In genomic region chr7:114086906-114087651, GRCh38 we compare ENCODE assay signal across 8 cellular contexts.
DNase-seq lines count a peak whose midpoint lies in the region; ATAC-seq, FAIRE-seq and TF ChIP-seq lines count a peak whose summit lies in the region.

No MANE protein-coding gene starts in this region.

- H3K14ac ChIP-seq in IMR-90 (replicated peaks; ENCODE audit: low read depth, low read length): peak overlapping the region; percentile 1

- peak overlapping the region; percentile 80 for H2AFZ ChIP-seq in IMR-90 (replicated peaks; ENCODE audit: low read length, poor library complexity)
- peak overlapping the region; percentile 82 for H2AFZ ChIP-seq in keratinocyte (ENCODE audit: control insufficient read depth, low read length)

- H3K27me3 ChIP-seq in IMR-90 (ENCODE audit: control insufficient read depth, insufficient read depth, low read length) (peaks cover 47% of the 10 kb centered on the region), adrenal gland (peaks cover 17% of the 10 kb centered on the region), keratinocyte (ENCODE audit: control insufficient read depth, extremely low read depth, insufficient read depth, low read length) (peaks cover 35% of the 10 kb centered on the region)

- peak overlapping the region; percentile 66 for H3K4me3 ChIP-seq in IMR-90 (ENCODE audit: insufficient read depth, low read depth, low read length)
- H3K4me3 ChIP-seq in adrenal gland: peak overlapping the region in 2 of 4 donors; percentile 45 to 74
- H3K4me3 ChIP-seq in keratinocyte (ENCODE audit: control insufficient read depth in 2 of 3, extremely low read depth in 1 of 3, insufficient read depth in 2 of 3, low read depth in 1 of 3, low read length in 3 of 3): peak overlapping the region; percentile 57 to 81 (median 71)

- H3K79me1 ChIP-seq in IMR-90 (ENCODE audit: low read depth in 1 of 2, low read length in 2 of 2): no peaks in the 10 kb centered on the region

- H3K9me3 Mint-ChIP-seq in stimulated activated naive CD8-positive, alpha-beta T cell treated with anti-CD3 and anti-CD28 coated beads, Interleukin-15, Interleukin-2, amounts not matched to agents 100 ng/mL and 50 ng/mL, for 24 hours: no peaks in the 10 kb centered on the region

- H2AK9ac ChIP-seq in IMR-90 (replicated peaks; ENCODE audit: low read depth, low read length, poor library complexity): peak overlapping the region; percentile 5

- POLR2A ChIA-PET in IMR-90 (lab: Charles Lee; ENCODE audit: unreplicated experiment): no interaction called here

- CTCF ChIA-PET in IMR-90 (lab: Yijun Ruan, JAX): no interaction called here

- no peak overlapping the region for H2BK20ac ChIP-seq in IMR-90 (ENCODE audit: low read depth, low read length)

- peak overlapping the region; percentile 46; the same call in 1 of the 2 replicates for H3K23ac ChIP-seq in IMR-90 (ENCODE audit: low read depth, low read length)

- H3K27ac ChIP-seq in IMR-90 (ENCODE audit: insufficient read depth, low read length): no peak overlapping the region
- H3K27ac ChIP-seq in adrenal gland: peak overlapping the region in 2 of 5 donors; percentile 82 to 89
- H3K27ac ChIP-seq in keratinocyte (ENCODE audit: control insufficient read depth, insufficient read depth, low read length): no peak overlapping the region

- H3K36me3 ChIP-seq in IMR-90 (ENCODE audit: control insufficient read depth, insufficient read depth, low read length) (no peaks in the 10 kb centered on the region), adrenal gland (replicated peaks in 1 of 2) (no peaks in the 10 kb centered on the region), keratinocyte (ENCODE audit: control insufficient read depth in 2 of 2, extremely low read depth in 1 of 2, insufficient read depth in 2 of 2, low read length in 2 of 2) (no peaks in the 10 kb centered on the region)

- peak; percentile 26 for FAIRE-seq in keratinocyte (lab: Jason Lieb, UNC)

- no peak overlapping the region for H3K18ac ChIP-seq in IMR-90 (ENCODE audit: low read depth, low read length)

- H3K4me1 ChIP-seq in IMR-90 (ENCODE audit: control insufficient read depth, insufficient read depth, low read length): peaks cover 4% of the 10 kb centered on the region; the same call in 1 of the 2 replicates
- peaks cover 11 to 27% of the 10 kb centered on the region in 2 donors for H3K4me1 ChIP-seq in adrenal gland (replicated peaks in 1 of 2)
- peaks cover 12% of the 10 kb centered on the region for H3K4me1 ChIP-seq in keratinocyte (ENCODE audit: control insufficient read depth, extremely low read depth, insufficient read depth, low read length)

- peak overlapping the region; percentile 87 for H3K4me2 ChIP-seq in IMR-90 (ENCODE audit: low read depth, low read length)
- peak overlapping the region; percentile 85 for H3K4me2 ChIP-seq in keratinocyte (ENCODE audit: control insufficient read depth, extremely low read depth, insufficient read depth, low read depth, low read length)

- no peak overlapping the region for H3K56ac ChIP-seq in IMR-90 (ENCODE audit: extremely low read depth, insufficient read depth, low read length)

- no peaks in the 10 kb centered on the region for H4K20me1 ChIP-seq in IMR-90 (ENCODE audit: insufficient read depth, low read length)
- no peaks in the 10 kb centered on the region for H4K20me1 ChIP-seq in keratinocyte (ENCODE audit: control insufficient read depth, extremely low read depth, insufficient read depth, low read length)

- H3K36me3 Mint-ChIP-seq in stimulated activated naive CD8-positive, alpha-beta T cell treated with anti-CD3 and anti-CD28 coated beads, Interleukin-15, Interleukin-2, amounts not matched to agents 100 ng/mL and 50 ng/mL, for 24 hours (ENCODE audit: low read depth): no peaks in the 10 kb centered on the region

- no peak overlapping the region for H2BK120ac ChIP-seq in IMR-90 (ENCODE audit: low read depth, low read length)

- TF ChIP-seq POLR2A in IMR-90 (IDR thresholded peaks at IDR 0.05; ENCODE audit: low read depth, low read length): no peak
- TF ChIP-seq POLR2A in adrenal gland (IDR thresholded peaks at IDR 0.05): peak in 1 of 2 donors; percentile 29

- BruUV-seq in IMR-90 (replicated peaks; lab: Mats Ljungman, UMichigan): no TSS peak

- no peaks in the 10 kb centered on the region for H3K79me2 ChIP-seq in keratinocyte (ENCODE audit: control insufficient read depth, insufficient read depth, low read length)

- H3K4me3 Mint-ChIP-seq in stimulated activated naive CD8-positive, alpha-beta T cell treated with anti-CD3 and anti-CD28 coated beads, Interleukin-15, Interleukin-2, amounts not matched to agents 100 ng/mL and 50 ng/mL, for 24 hours: peak overlapping the region; percentile 81

- no peak overlapping the region for H2AK5ac ChIP-seq in IMR-90 (ENCODE audit: low read depth, low read length)

- TF ChIP-seq RAD21 in IMR-90 (IDR thresholded peaks at IDR 0.05; ENCODE audit: low read length): no peak

- peaks cover 76% of the 10 kb centered on the region for H3K27me3 Mint-ChIP-seq in stimulated activated naive CD8-positive, alpha-beta T cell treated with anti-CD3 and anti-CD28 coated beads, Interleukin-15, Interleukin-2, amounts not matched to agents 100 ng/mL and 50 ng/mL, for 24 hours

- H4K91ac ChIP-seq in IMR-90 (ENCODE audit: insufficient read depth, low read depth, low read length): no peak overlapping the region

- H2BK15ac ChIP-seq in IMR-90 (ENCODE audit: low read depth, low read length): no peak overlapping the region

- H3K9me1 ChIP-seq in IMR-90 (ENCODE audit: insufficient read depth, low read length): no peaks in the 10 kb centered on the region
- no peaks in the 10 kb centered on the region for H3K9me1 ChIP-seq in keratinocyte (ENCODE audit: control insufficient read depth, extremely low read depth, insufficient read depth, low read length)

- H3K4ac ChIP-seq in IMR-90 (ENCODE audit: low read depth, low read length): no peak overlapping the region; the same call in 1 of the 2 replicates

- in situ Hi-C loops in IMR-90 (cut with MboI; ENCODE audit: low sequenced_read_pairs): no loop called here

- ATAC-seq in IMR-90 (ENCODE audit: low read depth) (peak; percentile 7; the same call in 1 of the 2 replicates), GM18511 (IDR thresholded peaks at IDR 0.05; ENCODE audit: unreplicated experiment) (no peak), HG03135 (IDR thresholded peaks at IDR 0.05; ENCODE audit: unreplicated experiment) (no peak)

- dilution Hi-C loops in IMR-90 (cut with HindIII; ENCODE audit: low sequenced_read_pairs, unreplicated experiment) (no loop called here), keratinocyte (cut with MboI; ENCODE audit: extremely low pct_ligation_motif_present, low sequenced_read_pairs) (no loop called here)

- peaks cover 12% of the 10 kb centered on the region; the same call in 1 of the 2 replicates for H3K9me3 ChIP-seq in IMR-90 (ENCODE audit: control insufficient read depth, insufficient read depth, low read length)
- H3K9me3 ChIP-seq in adrenal gland (replicated peaks in 1 of 3): no peaks in the 10 kb centered on the region
- no peaks in the 10 kb centered on the region for H3K9me3 ChIP-seq in keratinocyte (ENCODE audit: control insufficient read depth, low read depth, low read length)

- no peak overlapping the region; the same call in 1 of the 2 replicates for H3K9ac ChIP-seq in IMR-90 (ENCODE audit: low read depth, low read length)
- H3K9ac ChIP-seq in keratinocyte (ENCODE audit: control insufficient read depth, extremely low read depth, insufficient read depth, low read length): peak overlapping the region; percentile 22

- no peak overlapping the region for H3K27ac Mint-ChIP-seq in stimulated activated naive CD8-positive, alpha-beta T cell treated with anti-CD3 and anti-CD28 coated beads, Interleukin-15, Interleukin-2, amounts not matched to agents 100 ng/mL and 50 ng/mL, for 24 hours

- peak; percentile 81 for DNase-seq in DMS 273 (lab: John Stamatoyannopoulos, UW; ENCODE audit: unreplicated experiment)
- DNase-seq in IMR-90: peak; percentile 19
- DNase-seq in adrenal gland: peak in 6 of 7 donors; percentile 10 to 60 (median 23)
- no peak for DNase-seq in keratinocyte (ENCODE audit: low read depth, low spot score)
- DNase-seq in H4 (ENCODE audit: low spot score): no peak

- intact Hi-C loops in IMR-90 (cut with micrococcal nuclease): loop anchor here (5.0 to 10.0 kb wide), 3 partner anchors 325 to 1268 kb away; partner anchors contain the start of genes FOXP2 and MDFIC
- intact Hi-C loops in adrenal gland (cut with DNase I): no loop called here

- H4K8ac ChIP-seq in IMR-90 (ENCODE audit: low read depth in 2 of 2, low read length in 2 of 2): no peak overlapping the region

- no peak overlapping the region for H4K5ac ChIP-seq in IMR-90 (ENCODE audit: low read depth, low read length)

- H2BK5ac ChIP-seq in IMR-90 (ENCODE audit: low read depth, low read length, poor library complexity, severe bottlenecking): no peak overlapping the region

- peaks cover 48% of the 10 kb centered on the region for H3K4me1 Mint-ChIP-seq in stimulated activated naive CD8-positive, alpha-beta T cell treated with anti-CD3 and anti-CD28 coated beads, Interleukin-15, Interleukin-2, amounts not matched to agents 100 ng/mL and 50 ng/mL, for 24 hours (ENCODE audit: low read depth)

- WGBS in IMR-90 (ENCODE audit: extremely low coverage in 2 of 2, insufficient read length in 1 of 2), 2 experiments: 4% methylated on average over 20 of the region's 55 CpGs; no CpG with 5 or more reads in 1 of the 2 experiments
- 1 to 2% (median 2%) methylated on average over 24 to 55 of the region's 55 CpGs for WGBS in adrenal gland, 4 donors

- TF ChIP-seq CTCF in IMR-90 (conservative IDR thresholded peaks at IDR 0.05; ENCODE audit: low read depth, low read length): no peak
- no peak for TF ChIP-seq CTCF in adrenal gland (IDR thresholded peaks at IDR 0.05)
- TF ChIP-seq CTCF in keratinocyte (optimal IDR thresholded peaks at IDR 0.05 in 1 of 3, IDR thresholded peaks at IDR 0.05 in 1 of 3, conservative IDR thresholded peaks at IDR 0.05 in 1 of 3; ENCODE audit: extremely low read depth in 1 of 3, insufficient read depth in 2 of 3, low read length in 3 of 3): no peak

TF ChIP-seq in IMR-90, 13 proteins besides CTCF, POLR2A, EP300 and RAD21 (continues in another document):
- TF ChIP-seq NFE2L2 (IDR thresholded peaks at IDR 0.05; ENCODE audit: low read depth, low read length) (no peak), RCOR1 (IDR thresholded peaks at IDR 0.05; ENCODE audit: insufficient replicate concordance, low read length) (no peak), MAFK (IDR thresholded peaks at IDR 0.05; ENCODE audit: low read depth, low read length) (no peak), SMC3 (IDR thresholded peaks at IDR 0.05; ENCODE audit: low read depth, low read length) (no peak), FOS (IDR thresholded peaks at IDR 0.05; ENCODE audit: low read depth, low read length) (no peak), RFX5 (IDR thresholded peaks at IDR 0.05; ENCODE audit: low read depth, low read length) (no peak)

Comparison
In these comparisons a context has a peak if more than half of its experiments do, and no peak if none do; other contexts are left out.
1. DNase-seq: peak in DMS 273 (single experiment), IMR-90 (single experiment) and adrenal gland (6 of 7); none in keratinocyte (single experiment) and H4 (single experiment).